8 cellular contexts compared by ENCODE assay signal in genomic region chr4:103019319-103020124, GRCh38. TPM values are rescaled to one million over a fixed set of nuclear protein-coding genes. Genes with fewer than 3 reads are reported as not detected.
A peak's percentile ranks its signal among the peaks of the same experiment; 100 is the strongest.
DNase-seq lines count a peak whose midpoint lies in the region; ATAC-seq and TF ChIP-seq lines count a peak whose summit lies in the region.

A gene with protein sequence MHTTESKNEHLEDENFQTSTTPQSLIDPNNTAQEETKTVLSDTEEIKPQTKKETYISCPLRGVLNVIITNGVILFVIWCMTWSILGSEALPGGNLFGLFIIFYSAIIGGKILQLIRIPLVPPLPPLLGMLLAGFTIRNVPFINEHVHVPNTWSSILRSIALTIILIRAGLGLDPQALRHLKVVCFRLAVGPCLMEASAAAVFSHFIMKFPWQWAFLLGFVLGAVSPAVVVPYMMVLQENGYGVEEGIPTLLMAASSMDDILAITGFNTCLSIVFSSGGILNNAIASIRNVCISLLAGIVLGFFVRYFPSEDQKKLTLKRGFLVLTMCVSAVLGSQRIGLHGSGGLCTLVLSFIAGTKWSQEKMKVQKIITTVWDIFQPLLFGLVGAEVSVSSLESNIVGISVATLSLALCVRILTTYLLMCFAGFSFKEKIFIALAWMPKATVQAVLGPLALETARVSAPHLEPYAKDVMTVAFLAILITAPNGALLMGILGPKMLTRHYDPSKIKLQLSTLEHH (minus strand): TSS chr4:103019705. CDS start chr4:102991711, 27,994 bp downstream.

- peak within 1 kb of the TSS; percentile 88 to 94 (median 90) for H3K27ac ChIP-seq in stomach

- TF ChIP-seq EP300 in stomach (IDR thresholded peaks at IDR 0.05) = peak; percentile 61

- no peaks in the 10 kb centered on the region for H3K9me3 Mint-ChIP-seq in IgD-negative memory B cell
- no peaks in the 10 kb centered on the region for H3K9me3 Mint-ChIP-seq in nephron

- TF ChIP-seq CTCF in fibroblast of pulmonary artery (IDR thresholded peaks at IDR 0.05; ENCODE audit: low read length, missing control alignments) (no peak), nephron (IDR thresholded peaks at IDR 0.05; ENCODE audit: unreplicated experiment in 3 of 3) (no peak), stomach (IDR thresholded peaks at IDR 0.05) (peak in 1 of 7 experiments; percentile 7)

- peaks cover 2% of the 10 kb centered on the region for H3K36me3 Mint-ChIP-seq in IgD-negative memory B cell
- no peaks in the 10 kb centered on the region for H3K36me3 Mint-ChIP-seq in nephron (ENCODE audit: low read depth)

- peaks cover 0 to 18% (median 16%) of the 10 kb centered on the region in 4 donors for H3K4me1 ChIP-seq in stomach

- ATAC-seq in GM21576 (IDR thresholded peaks at IDR 0.05; ENCODE audit: unreplicated experiment) = peak; percentile 98

- H3K27ac Mint-ChIP-seq in IgD-negative memory B cell = peak within 1 kb of the TSS in 2 of 3 donors; percentile 97 to 98
- H3K27ac Mint-ChIP-seq in nephron = peak within 1 kb of the TSS in 2 of 3 experiments; percentile 96 to 99

- peak in 2 of 4 donors; percentile 58 to 79 for TF ChIP-seq POLR2A in stomach (IDR thresholded peaks at IDR 0.05)

- H3K27me3 Mint-ChIP-seq in IgD-negative memory B cell = no peaks in the 10 kb centered on the region
- no peaks in the 10 kb centered on the region for H3K27me3 Mint-ChIP-seq in nephron (ENCODE audit: low read depth)

- H3K36me3 ChIP-seq in stomach = no peaks in the 10 kb centered on the region

- intact Hi-C loops in stomach (cut with DNase I; ENCODE audit: low total_unique reads) = no loop called here

- H3K4me3 Mint-ChIP-seq in IgD-negative memory B cell = peak within 1 kb of the TSS in 3 of 4 donors; percentile 91 to 97 (median 94)
- H3K4me3 Mint-ChIP-seq in nephron = peak within 1 kb of the TSS; percentile 81 to 93 (median 87)

- no peaks in the 10 kb centered on the region for H3K9me3 ChIP-seq in stomach

- peaks cover 15 to 25% (median 18%) of the 10 kb centered on the region in 3 donors for H3K4me1 Mint-ChIP-seq in IgD-negative memory B cell
- H3K4me1 Mint-ChIP-seq in nephron = peaks cover 5% of the 10 kb centered on the region

- H3K27me3 ChIP-seq in stomach = no peaks in the 10 kb centered on the region

- 1 to 7% (median 1%) methylated on average over 24 to 46 of the region's 46 CpGs for WGBS in stomach, 5 donors

- H3K4me3 ChIP-seq in fibroblast of pulmonary artery (replicated peaks; ENCODE audit: low read depth, low read length) (peak within 1 kb of the TSS; percentile 60), stomach (peak within 1 kb of the TSS; percentile 36 to 47 (median 42))

- DNase-seq in DMS53 treated with DMSO at 0.1 percent for 48 hours (lab: John Stamatoyannopoulos, UW; ENCODE audit: unreplicated experiment) (peak; percentile 78), RPMI8226 (peak; percentile 92), fibroblast of pulmonary artery (ENCODE audit: low read depth) (peak; percentile 99), stomach (peak; percentile 98)
- DNase-seq in activated effector memory CD4-positive, alpha-beta T cell treated with Interleukin-2 at 50 U/mL for 16 hours = peak; percentile 91

RNA-seq across cellular contexts. Expression of the gene that starts here (rescaled TPM):
- polyA plus RNA-seq in IgD-negative memory B cell (0.93 TPM), stomach (under 1 TPM in 1 of 3 donors, not detected in 2; 0.15 TPM)
- total RNA-seq in stomach = 10 to 100 TPM in 1 of 5 donors, 1 to 10 TPM in 1, not detected in 3; 3.7 to 21.4 TPM

Comparison
In these comparisons a context has a peak if more than half of its experiments do, and no peak if none do; other contexts are left out.
1. Peak in every context shown above with its lines: DNase-seq, ATAC-seq, H3K4me3 ChIP-seq and H3K27ac ChIP-seq.